In genomic region chr14:95577067-95577800, GRCh38 we compare ENCODE assay signal across 15 cellular contexts. TPM values are rescaled to one million over a fixed set of nuclear protein-coding genes. Genes with fewer than 3 reads are reported as not detected.
DNase-seq lines count a peak whose midpoint lies in the region; ATAC-seq and TF ChIP-seq lines count a peak whose summit lies in the region.
"Had no signal": no experiment of that assay in that cellular context is flagged by ENCODE, and none has a peak within 500 bp of the region (broad histone marks: within the 10 kb centered on the region; RNA-seq: fewer than 3 reads in every experiment).

No MANE protein-coding gene starts in this region.

- POLR2A ChIA-PET in GM10248 (lab: Yijun Ruan, JAX) = no interaction called here
- POLR2A ChIA-PET in activated CD4-positive, alpha-beta T cell treated with anti-CD3 and anti-CD28 coated beads, Interleukin-2, amount 10 ng/mL, durations not matched to agents 7 days and 5 days (lab: Charles Lee) = no interaction called here

- no peaks in the 10 kb centered on the region for H3K9me3 ChIP-seq in HUES64 (ENCODE audit: insufficient read depth, low read depth, low read length)
- H3K9me3 ChIP-seq in aorta (ENCODE audit: control insufficient read depth, low read length) = no peaks in the 10 kb centered on the region
- H3K9me3 ChIP-seq: adrenal gland, Peyer's patch, vagina had no signal

- DNase-seq in GM10248 (ENCODE audit: extremely low spot score) = peak; percentile 73
- no peak for DNase-seq in activated CD4-positive, alpha-beta T cell treated with anti-CD3 and anti-CD28 coated beads, Interleukin-2, amount 10 ng/mL, durations not matched to agents 7 days and 5 days
- no peak for DNase-seq in DMS79 (lab: John Stamatoyannopoulos, UW)
- DNase-seq in aorta = no peak
- DNase-seq in D341Med (ENCODE audit: low spot score) = no peak
- DNase-seq: activated CD4-positive, alpha-beta T cell treated with anti-CD3 and anti-CD28 coated beads for 1 hour; adrenal gland; immature natural killer cell; MV-4-11; occipital lobe had no signal

- H3K36me3 ChIP-seq in HUES64 (ENCODE audit: insufficient read depth, low read length) (no peaks in the 10 kb centered on the region), aorta (ENCODE audit: control insufficient read depth in 1 of 2, insufficient read depth in 2 of 2, low read length in 1 of 2) (peaks cover 0 to 2% of the 10 kb centered on the region in 2 donors)
- H3K36me3 ChIP-seq: adrenal gland, Peyer's patch, vagina had no signal

- peaks cover 4% of the 10 kb centered on the region; the same call in 1 of the 2 replicates for H3K4me1 ChIP-seq in HUES64 (ENCODE audit: insufficient read depth, low read length)
- no peaks in the 10 kb centered on the region for H3K4me1 ChIP-seq in aorta (ENCODE audit: control insufficient read depth in 1 of 2, insufficient read depth in 2 of 2, low read length in 2 of 2)
- H3K4me1 ChIP-seq: adrenal gland, Peyer's patch, vagina had no signal

- H3K4me3 ChIP-seq in HUES64 (ENCODE audit: low read length) (no peak overlapping the region), aorta (ENCODE audit: low read length in 2 of 2) (no peak overlapping the region)
- H3K4me3 ChIP-seq: adrenal gland, Peyer's patch, vagina had no signal

- H3K9ac ChIP-seq in HUES64 (ENCODE audit: low read depth, low read length) = no peak overlapping the region

- no peak for TF ChIP-seq CTCF in GM10248 (IDR thresholded peaks at IDR 0.05; ENCODE audit: control extremely low read depth, extremely low read depth, low read depth, missing control alignments)

- intact Hi-C loops in aorta (cut with DNase I) = no loop called here

- H3K36me3 Mint-ChIP-seq in activated CD4-positive, alpha-beta T cell treated with anti-CD3 and anti-CD28 coated beads, Interleukin-2, amount 10 ng/mL, durations not matched to agents 7 days and 5 days (ENCODE audit: low read depth) = no peaks in the 10 kb centered on the region
- H3K36me3 Mint-ChIP-seq: immature natural killer cell had no signal

- peaks cover 2% of the 10 kb centered on the region for H3K27me3 Mint-ChIP-seq in activated CD4-positive, alpha-beta T cell treated with anti-CD3 and anti-CD28 coated beads, Interleukin-2, amount 10 ng/mL, durations not matched to agents 7 days and 5 days

- H3K27ac ChIP-seq in HUES64 (ENCODE audit: low read depth, low read length) (peak overlapping the region; percentile 89; the same call in 1 of the 2 replicates), aorta (ENCODE audit: low read depth in 1 of 2, low read length in 2 of 2) (no peak overlapping the region)
- H3K27ac ChIP-seq: adrenal gland, Peyer's patch, vagina had no signal

- peaks cover 25% of the 10 kb centered on the region; the same call in 1 of the 2 replicates for H3K27me3 ChIP-seq in HUES64 (ENCODE audit: insufficient read depth, low read length)
- no peaks in the 10 kb centered on the region for H3K27me3 ChIP-seq in aorta (ENCODE audit: control insufficient read depth in 1 of 2, insufficient read depth in 2 of 2, low read length in 1 of 2)
- H3K27me3 ChIP-seq: adrenal gland, Peyer's patch, vagina had no signal

- 49% methylated on average over 12 of the region's 12 CpGs for WGBS in HUES64
- WGBS in aorta, 2 donors = 74 to 81% methylated on average over 12 of the region's 12 CpGs

- CTCF ChIA-PET in GM10248 (lab: Yijun Ruan, JAX) = interaction anchor here (1.2 to 1.5 kb wide), 2 partner anchors 36 to 197 kb away, joined by 3 to 4 read pairs; no protein-coding TSS in a partner anchor
- CTCF ChIA-PET in activated CD4-positive, alpha-beta T cell treated with anti-CD3 and anti-CD28 coated beads, Interleukin-2, amount 10 ng/mL, durations not matched to agents 7 days and 5 days (lab: Charles Lee) = no interaction called here

- H3K9me3 Mint-ChIP-seq in activated CD4-positive, alpha-beta T cell treated with anti-CD3 and anti-CD28 coated beads, Interleukin-2, amount 10 ng/mL, durations not matched to agents 7 days and 5 days = no peaks in the 10 kb centered on the region
- H3K9me3 Mint-ChIP-seq: immature natural killer cell had no signal

- H3K4me3 Mint-ChIP-seq in activated CD4-positive, alpha-beta T cell treated with anti-CD3 and anti-CD28 coated beads, Interleukin-2, amount 10 ng/mL, durations not matched to agents 7 days and 5 days = no peak overlapping the region
- H3K4me3 Mint-ChIP-seq: immature natural killer cell had no signal

- peak; percentile 97 for ATAC-seq in GM19372 (IDR thresholded peaks at IDR 0.05; ENCODE audit: low read depth, unreplicated experiment)
- ATAC-seq in HG02870 (IDR thresholded peaks at IDR 0.05; ENCODE audit: unreplicated experiment) = peak; percentile 97
- ATAC-seq in aorta (ENCODE audit: low FRiP score) = no peak

- H3K4me1 Mint-ChIP-seq in activated CD4-positive, alpha-beta T cell treated with anti-CD3 and anti-CD28 coated beads, Interleukin-2, amount 10 ng/mL, durations not matched to agents 7 days and 5 days = no peaks in the 10 kb centered on the region
- H3K4me1 Mint-ChIP-seq: immature natural killer cell had no signal

- H3K27ac Mint-ChIP-seq in activated CD4-positive, alpha-beta T cell treated with anti-CD3 and anti-CD28 coated beads, Interleukin-2, amount 10 ng/mL, durations not matched to agents 7 days and 5 days = no peak overlapping the region

RNA-seq across cellular contexts. Expression of gene GLRX5, which starts 42.4 kb away (rescaled TPM):
- polyA plus RNA-seq in HUES64 (2013, experiment 1 of 2) = 63.1 TPM
- 67.1 TPM for polyA plus RNA-seq in HUES64 (2013, experiment 2 of 2)
- 10 to 100 TPM; 36.6 to 51.2 TPM for total RNA-seq in activated CD4-positive, alpha-beta T cell treated with anti-CD3 and anti-CD28 coated beads, Interleukin-2, amount 10 ng/mL, durations not matched to agents 7 days and 5 days
- total RNA-seq in aorta = 10 to 100 TPM; 20.1 to 22.4 TPM
- polyA plus RNA-seq in aorta = 10 to 100 TPM; 41.9 to 54.2 TPM
